In the genomic region with DNA sequence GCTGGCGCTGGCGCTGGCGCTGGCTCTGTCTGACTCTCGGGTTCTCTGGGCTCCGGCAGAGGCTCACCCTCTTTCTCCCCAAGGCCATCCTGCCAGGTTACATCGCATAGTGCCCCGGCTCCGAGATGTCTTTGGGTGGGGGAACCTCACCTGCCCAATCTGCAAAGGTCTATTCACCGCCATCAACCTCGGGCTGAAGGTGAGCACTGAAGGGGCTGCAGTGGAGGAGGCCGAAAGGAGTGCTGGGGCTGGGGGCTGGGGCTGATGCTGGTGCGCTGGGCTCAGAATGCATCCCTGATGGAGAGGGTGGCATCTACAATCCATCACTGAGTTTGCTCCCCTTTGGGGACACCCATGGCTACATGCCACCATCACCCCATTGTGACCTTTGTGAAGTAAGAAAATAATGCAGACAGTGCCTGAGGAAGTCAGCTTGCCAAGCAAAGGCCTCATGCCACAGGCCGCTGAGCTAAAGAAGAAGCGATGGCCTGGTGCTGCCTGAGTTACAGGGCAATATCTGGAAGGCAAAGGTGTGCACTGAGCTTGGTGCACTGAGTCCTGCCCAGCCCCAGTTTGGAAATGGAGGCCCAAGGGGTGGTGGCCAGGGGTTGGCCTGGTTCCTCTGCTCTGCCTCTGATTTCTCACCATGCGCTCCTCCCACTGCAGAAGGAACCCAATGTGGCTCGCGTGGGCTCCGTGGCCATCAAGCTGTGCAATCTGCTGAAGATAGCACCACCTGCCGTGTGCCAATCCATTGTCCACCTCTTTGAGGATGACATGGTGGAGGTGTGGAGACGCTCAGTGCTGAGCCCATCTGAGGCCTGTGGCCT, we compare ENCODE assay signal across 8 cellular contexts. TPM values are rescaled to one million over a fixed set of nuclear protein-coding genes. Genes with fewer than 3 reads are reported as not detected.
A peak's percentile ranks its signal among the peaks of the same experiment; 100 is the strongest.
DNase-seq lines count a peak whose midpoint lies in the region; ATAC-seq and TF ChIP-seq lines count a peak whose summit lies in the region.

No MANE protein-coding gene starts in this region.

- no peaks in the 10 kb centered on the region for H3K27me3 ChIP-seq in AG04450 (ENCODE audit: control insufficient read depth, insufficient read depth, low read length)
- H3K27me3 ChIP-seq in HUES6 (ENCODE audit: control insufficient read depth, insufficient read depth, low read length): peaks cover 6% of the 10 kb centered on the region
- no peaks in the 10 kb centered on the region for H3K27me3 ChIP-seq in muscle layer of duodenum (ENCODE audit: low read depth, low read length)

- CTCF ChIA-PET in AG04450 (lab: Charles Lee): interaction anchor here (1.0 to 4.9 kb wide), 4 partner anchors 13 to 53 kb away, joined by 3 to 63 read pairs (median 16); no protein-coding TSS in a partner anchor

- peaks cover 18% of the 10 kb centered on the region for H3K4me1 ChIP-seq in HUES6 (ENCODE audit: control insufficient read depth, insufficient read depth, low read length)
- H3K4me1 ChIP-seq in muscle layer of duodenum (ENCODE audit: control insufficient read depth in 1 of 2, insufficient read depth in 2 of 2, low read length in 2 of 2): peaks cover 3 to 13% of the 10 kb centered on the region in 2 donors

- no peak for DNase-seq in AG04450 (ENCODE audit: low read depth, low spot score)
- peak in 1 of 61 donors; percentile 16 for DNase-seq in caudate nucleus (lab: John Stamatoyannopoulos, UW)
- DNase-seq in NCI-H774 (lab: John Stamatoyannopoulos, UW): no peak
- no peak for DNase-seq in cerebellar nuclear complex (lab: John Stamatoyannopoulos, UW)
- DNase-seq in DMS79 treated with DMSO at 0.1 percent for 48 hours (lab: John Stamatoyannopoulos, UW): no peak

- TF ChIP-seq CTCF in AG04450 (IDR thresholded peaks at IDR 0.05; ENCODE audit: low read depth, low read length): no peak

- POLR2A ChIA-PET in AG04450 (lab: Yijun Ruan, JAX): interaction anchor here (1.1 to 2.0 kb wide), 6 partner anchors 12 to 292 kb away, joined by 3 to 10 read pairs (median 5); a partner anchor contains a TSS

- peak overlapping the region; percentile 61 for H3K9ac ChIP-seq in HUES6 (ENCODE audit: low read length)

- H3K36me3 ChIP-seq in HUES6 (ENCODE audit: control insufficient read depth, insufficient read depth, low read length): no peaks in the 10 kb centered on the region
- peaks cover 0 to 18% of the 10 kb centered on the region in 2 donors for H3K36me3 ChIP-seq in muscle layer of duodenum (ENCODE audit: control insufficient read depth in 1 of 2, insufficient read depth in 2 of 2, low read length in 2 of 2)

- no peak for ATAC-seq in GM18873 (IDR thresholded peaks at IDR 0.05; ENCODE audit: low FRiP score, unreplicated experiment)

- H3K27ac ChIP-seq in AG04450 (ENCODE audit: low read depth, low read length) (peak overlapping the region; percentile 61), HUES6 (ENCODE audit: low read depth, low read length) (no peak overlapping the region), caudate nucleus (ENCODE audit: low read depth, low read length) (peak overlapping the region; percentile 97), muscle layer of duodenum (ENCODE audit: low read length) (peak overlapping the region; percentile 78)

- peak overlapping the region; percentile 84 for H3K4me3 ChIP-seq in AG04450 (ENCODE audit: low read depth, low read length)
- peak overlapping the region; percentile 77 for H3K4me3 ChIP-seq in HUES6 (ENCODE audit: low read depth, low read length)
- peak overlapping the region; percentile 81 to 89 for H3K4me3 ChIP-seq in muscle layer of duodenum (ENCODE audit: low read depth in 1 of 2, low read length in 2 of 2)

- H3K9me3 ChIP-seq in AG04450 (ENCODE audit: control insufficient read depth, insufficient read depth, low read length): no peaks in the 10 kb centered on the region; the same call in 1 of the 2 replicates
- H3K9me3 ChIP-seq in HUES6 (ENCODE audit: control insufficient read depth, insufficient read depth, low read depth, low read length): no peaks in the 10 kb centered on the region
- H3K9me3 ChIP-seq in muscle layer of duodenum (ENCODE audit: control insufficient read depth in 1 of 2, low read length in 2 of 2): no peaks in the 10 kb centered on the region

RNA-seq across cellular contexts. Expression of a gene that starts 0.7 kb away (rescaled TPM):
- polyA plus RNA-seq in AG04450 (2011; rRNA removed): 68.0 and 83.7 TPM in 2 replicates
- polyA minus RNA-seq in AG04450 (2011; rRNA and poly(A)+ RNA removed): 54.5 and 73.1 TPM in 2 replicates

RNA-seq across cellular contexts. Expression of a gene that starts 28.0 kb away (rescaled TPM):
- 42.2 and 54.5 TPM in 2 replicates for polyA plus RNA-seq in AG04450 (2011; rRNA removed)
- polyA minus RNA-seq in AG04450 (2011; rRNA and poly(A)+ RNA removed): 64.5 and 84.0 TPM in 2 replicates

RNA-seq across cellular contexts. Expression of a gene that starts 49.9 kb away (rescaled TPM):
- 0.32 and 0.67 TPM in 2 replicates for polyA plus RNA-seq in AG04450 (2011; rRNA removed)
- 1.0 and 2.1 TPM in 2 replicates for polyA minus RNA-seq in AG04450 (2011; rRNA and poly(A)+ RNA removed)
